In genomic region chr4:140884431-140885058, GRCh38 we compare ENCODE assay signal across 8 cellular contexts.
A peak's percentile ranks its signal among the peaks of the same experiment; 100 is the strongest.
DNase-seq lines count a peak whose midpoint lies in the region; ATAC-seq and TF ChIP-seq lines count a peak whose summit lies in the region.

No MANE protein-coding gene starts in this region.

- no peak overlapping the region for H3K4me3 Mint-ChIP-seq in activated CD8-positive, alpha-beta T cell treated with anti-CD3 and anti-CD28 coated beads, Interleukin-2, amount 10 ng/mL, durations not matched to agents 7 days and 5 days

- H3K4me1 Mint-ChIP-seq in activated CD8-positive, alpha-beta T cell treated with anti-CD3 and anti-CD28 coated beads, Interleukin-2, amount 10 ng/mL, durations not matched to agents 7 days and 5 days (ENCODE audit: low read depth), result no peaks in the 10 kb centered on the region

- intact Hi-C loops in left cardiac atrium (cut with DNase I), result loop anchor here in 1 of 2 donors (2.0 to 10.0 kb wide), 4 partner anchors 24 to 248 kb away; partner anchors contain the start of gene RNF150

- H3K27me3 ChIP-seq in smooth muscle cell (ENCODE audit: low read depth), result peaks cover 9% of the 10 kb centered on the region

- no peaks in the 10 kb centered on the region for H4K20me1 ChIP-seq in smooth muscle cell (ENCODE audit: low read depth)

- H3K79me2 ChIP-seq in smooth muscle cell (ENCODE audit: low read depth), result no peaks in the 10 kb centered on the region

- no peaks in the 10 kb centered on the region for H3K4me1 ChIP-seq in smooth muscle cell (ENCODE audit: low read depth)

- peak; percentile 81 for ATAC-seq in GM19023 (IDR thresholded peaks at IDR 0.05; ENCODE audit: unreplicated experiment)
- peak; percentile 65 for ATAC-seq in HG03095 (IDR thresholded peaks at IDR 0.05; ENCODE audit: unreplicated experiment)
- peak; percentile 69 for ATAC-seq in activated CD8-positive, alpha-beta T cell treated with anti-CD3 and anti-CD28 coated beads, Interleukin-2, amount 10 ng/mL, durations not matched to agents 7 days and 5 days
- peak; percentile 86 to 88 for ATAC-seq in left cardiac atrium
- no peak for ATAC-seq in HG03196 (IDR thresholded peaks at IDR 0.05; ENCODE audit: unreplicated experiment)

- H3K36me3 Mint-ChIP-seq in activated CD8-positive, alpha-beta T cell treated with anti-CD3 and anti-CD28 coated beads, Interleukin-2, amount 10 ng/mL, durations not matched to agents 7 days and 5 days (ENCODE audit: low read depth), result no peaks in the 10 kb centered on the region

- peaks cover 5% of the 10 kb centered on the region for H3K9me3 Mint-ChIP-seq in activated CD8-positive, alpha-beta T cell treated with anti-CD3 and anti-CD28 coated beads, Interleukin-2, amount 10 ng/mL, durations not matched to agents 7 days and 5 days (ENCODE audit: insufficient read depth)

- H3K27me3 Mint-ChIP-seq in activated CD8-positive, alpha-beta T cell treated with anti-CD3 and anti-CD28 coated beads, Interleukin-2, amount 10 ng/mL, durations not matched to agents 7 days and 5 days (ENCODE audit: low read depth), result peaks cover 5% of the 10 kb centered on the region

- no peak overlapping the region for H2AFZ ChIP-seq in smooth muscle cell (ENCODE audit: low read depth)

- H3K4me3 ChIP-seq in smooth muscle cell, result no peak overlapping the region

- in situ Hi-C loops in Caki2 (cut with HindIII; ENCODE audit: low pct_unique_long_range_greater_than_20kb, low sequenced_read_pairs), result no loop called here

- H3K27ac ChIP-seq in smooth muscle cell (ENCODE audit: low read depth), result no peak overlapping the region

- H3K4me2 ChIP-seq in smooth muscle cell, result no peak overlapping the region

- POLR2A ChIA-PET in activated CD8-positive, alpha-beta T cell treated with anti-CD3 and anti-CD28 coated beads, Interleukin-2, amount 10 ng/mL, durations not matched to agents 7 days and 5 days (lab: Charles Lee), result interaction anchor here (0.6 kb wide), 1 partner anchor 8 kb away, joined by 3 read pairs; no protein-coding TSS in a partner anchor

- no peaks in the 10 kb centered on the region for H3F3A ChIP-seq in smooth muscle cell (ENCODE audit: low read depth)

- CTCF ChIA-PET in activated CD8-positive, alpha-beta T cell treated with anti-CD3 and anti-CD28 coated beads, Interleukin-2, amount 10 ng/mL, durations not matched to agents 7 days and 5 days (lab: Charles Lee), result interaction anchor here (0.5 to 1.9 kb wide), 12 partner anchors 10 to 610 kb away, joined by 3 to 9 read pairs (median 3); no protein-coding TSS in a partner anchor

- H3K9me3 ChIP-seq in smooth muscle cell (replicated peaks; ENCODE audit: low read depth), result no peaks in the 10 kb centered on the region

- WGBS in smooth muscle cell (ENCODE audit: low lambda C conversion rate), result 40% methylated on average over 4 of the region's 4 CpGs

- H3K9ac ChIP-seq in smooth muscle cell (ENCODE audit: low read depth), result no peak overlapping the region

- peak; percentile 57 for TF ChIP-seq CTCF in smooth muscle cell (IDR thresholded peaks at IDR 0.05; ENCODE audit: borderline replicate concordance, insufficient read depth, poor library complexity, severe bottlenecking)

- no peak overlapping the region for H3K27ac Mint-ChIP-seq in activated CD8-positive, alpha-beta T cell treated with anti-CD3 and anti-CD28 coated beads, Interleukin-2, amount 10 ng/mL, durations not matched to agents 7 days and 5 days

- DNase-seq in Caki2 (ENCODE audit: low read depth), result peak; percentile 37
- DNase-seq in NCI-H2171 treated with DMSO at 0.1 percent for 48 hours (lab: John Stamatoyannopoulos, UW), result peak; percentile 63
- DNase-seq in activated CD8-positive, alpha-beta T cell treated with anti-CD3 and anti-CD28 coated beads, Interleukin-2, amount 10 ng/mL, durations not matched to agents 7 days and 5 days, result peak; percentile 59
- DNase-seq in left cardiac atrium, result peak; percentile 24
- no peak for DNase-seq in smooth muscle cell (lab: John Stamatoyannopoulos, UW; ENCODE audit: unreplicated experiment)

- H3K36me3 ChIP-seq in smooth muscle cell (ENCODE audit: low read depth), result no peaks in the 10 kb centered on the region
